Comparison of ENCODE assay signal across 8 cellular contexts in the genomic region with DNA sequence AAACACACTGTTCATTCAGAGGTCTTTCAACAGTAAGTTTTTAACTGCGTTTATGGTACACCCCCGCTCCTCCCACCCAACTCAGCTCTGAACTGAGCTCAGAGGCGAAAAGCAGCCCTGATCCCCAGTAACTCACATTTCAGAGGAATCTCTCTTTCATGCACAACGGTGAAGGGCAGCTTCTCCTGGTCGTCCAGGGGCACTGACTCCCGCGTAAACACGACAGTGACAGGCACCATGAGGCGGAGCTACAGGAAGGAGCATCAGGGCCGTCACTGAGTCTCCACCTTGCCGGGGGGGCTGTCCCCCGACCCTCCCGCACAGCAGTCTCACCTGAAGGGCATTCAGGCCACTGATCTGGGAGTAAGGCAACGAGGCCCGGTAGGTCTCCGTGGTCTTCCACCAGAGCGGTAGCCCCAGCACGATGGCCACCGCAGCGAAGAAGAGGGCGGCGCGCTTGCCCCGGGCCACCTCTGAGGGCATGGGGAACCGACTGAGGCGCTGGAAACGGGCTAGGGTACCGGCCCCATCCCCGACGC. TPM values are rescaled to one million over a fixed set of nuclear protein-coding genes. Genes with fewer than 3 reads are reported as not detected.
DNase-seq lines count a peak whose midpoint lies in the region; ATAC-seq and TF ChIP-seq lines count a peak whose summit lies in the region.

No MANE protein-coding gene starts in this region.

- H3K27ac ChIP-seq in colonic mucosa (peak overlapping the region; percentile 74), lung (ENCODE audit: low read depth in 1 of 2, low read length in 1 of 2) (peak overlapping the region; percentile 75 to 86)

- intact Hi-C loops in colonic mucosa (cut with DNase I), result no loop called here

- 1 to 3% methylated on average over 28 to 30 of the region's 30 CpGs for WGBS in lung, 2 donors

- ATAC-seq in GM21717 (IDR thresholded peaks at IDR 0.05; ENCODE audit: unreplicated experiment) (peak; percentile 33), lung (ENCODE audit: insufficient read depth, low FRiP score) (peak; percentile 7)
- peak; percentile 42 for ATAC-seq in stimulated activated naive CD8-positive, alpha-beta T cell treated with anti-CD3 and anti-CD28 coated beads, Interleukin-15, Interleukin-2, amounts not matched to agents 100 U/mL and 50 U/mL, for 24 hours

- H3K36me3 ChIP-seq in colonic mucosa (no peaks in the 10 kb centered on the region), lung (ENCODE audit: control insufficient read depth in 2 of 2, insufficient read depth in 2 of 2, low read length in 2 of 2) (peaks cover 0 to 2% of the 10 kb centered on the region in 2 donors)

- TF ChIP-seq CTCF in WI38 (IDR thresholded peaks at IDR 0.05; ENCODE audit: low read depth, low read length) (no peak), colonic mucosa (IDR thresholded peaks at IDR 0.05) (no peak), lung (IDR thresholded peaks at IDR 0.05; ENCODE audit: control extremely low read depth, extremely low read depth) (no peak)

- peak overlapping the region; percentile 94 for H3K9ac ChIP-seq in colonic mucosa (ENCODE audit: low read depth in 2 of 2, low read length in 2 of 2)

- DNase-seq in Daoy (ENCODE audit: low read depth) (peak; percentile 37), LoVo (ENCODE audit: low spot score) (peak; percentile 11), colonic mucosa (peak; percentile 69), lung (ENCODE audit: low spot score) (no peak), hippocampal formation (lab: John Stamatoyannopoulos, UW) (no peak)
- peak; percentile 62 for DNase-seq in stimulated activated naive CD8-positive, alpha-beta T cell treated with anti-CD3 and anti-CD28 coated beads, Interleukin-15, Interleukin-2, amounts not matched to agents 100 U/mL and 50 U/mL, for 24 hours

- H3K4me1 ChIP-seq in colonic mucosa (peaks cover 8% of the 10 kb centered on the region), lung (ENCODE audit: control insufficient read depth in 2 of 2, insufficient read depth in 2 of 2, low read length in 2 of 2) (peaks cover 0 to 3% of the 10 kb centered on the region in 2 donors)

- H3K9me3 ChIP-seq in colonic mucosa (no peaks in the 10 kb centered on the region), lung (ENCODE audit: control insufficient read depth in 2 of 2, insufficient read depth in 1 of 2, low read length in 1 of 2) (no peaks in the 10 kb centered on the region)

- H3K4me3 ChIP-seq in WI38 (ENCODE audit: low read depth, low read length) (peak overlapping the region; percentile 95), colonic mucosa (peak overlapping the region; percentile 99), lung (peak overlapping the region; percentile 90)

- no peaks in the 10 kb centered on the region for H3K27me3 ChIP-seq in colonic mucosa
- H3K27me3 ChIP-seq in lung (ENCODE audit: control insufficient read depth, insufficient read depth), result no peaks in the 10 kb centered on the region

RNA-seq across cellular contexts. Expression of gene PIGS, which starts 0.5 kb away (rescaled TPM):
- total RNA-seq in Daoy (2014; rRNA removed; shearing (Covaris generic)), result 44.9 and 49.1 TPM in 2 replicates
- 10 to 100 TPM; 71.9 to 82.7 TPM for total RNA-seq in colonic mucosa
- 10 to 100 TPM; 43.2 to 71.3 TPM for total RNA-seq in lung
- 10 to 100 TPM in 1 of 2 donors, 1 to 10 TPM in 1; 10.0 to 71.9 TPM for polyA plus RNA-seq in lung

RNA-seq across cellular contexts. Expression of gene ALDOC, which starts 5.9 kb away (rescaled TPM):
- 1.3 and 2.4 TPM in 2 replicates for total RNA-seq in Daoy (2014; rRNA removed; shearing (Covaris generic))
- total RNA-seq in colonic mucosa (100 to 1,000 TPM in 1 of 2 donors, 10 to 100 TPM in 1; 14.4 to 111 TPM), lung (10 to 100 TPM; 21.0 to 40.3 TPM)
- 10 to 100 TPM; 15.5 to 52.5 TPM for polyA plus RNA-seq in lung

RNA-seq across cellular contexts. Expression of gene UNC119, which starts 18.4 kb away (rescaled TPM):
- 17.8 and 25.4 TPM in 2 replicates for total RNA-seq in Daoy (2014; rRNA removed; shearing (Covaris generic))
- total RNA-seq in colonic mucosa, result 10 to 100 TPM; 31.4 to 39.8 TPM
- total RNA-seq in lung, result 10 to 100 TPM; 29.2 to 34.2 TPM
- 10 to 100 TPM; 19.0 to 40.0 TPM for polyA plus RNA-seq in lung

RNA-seq across cellular contexts. Expression of gene SPAG5, which starts 28.0 kb away (rescaled TPM):
- total RNA-seq in Daoy (2014; rRNA removed; shearing (Covaris generic)), result 134 and 173 TPM in 2 replicates
- total RNA-seq in colonic mucosa (10 to 100 TPM; 25.6 to 81.8 TPM), lung (10 to 100 TPM; 10.5 to 15.0 TPM)
- 1 to 10 TPM; 6.3 to 9.9 TPM for polyA plus RNA-seq in lung

RNA-seq across cellular contexts. Expression of gene RSKR, which starts 43.2 kb away (rescaled TPM):
- total RNA-seq in Daoy (2014; rRNA removed; shearing (Covaris generic)), result 9.1 and 11.4 TPM in 2 replicates
- 10 to 100 TPM in 1 of 2 donors, 1 to 10 TPM in 1; 3.2 to 16.2 TPM for total RNA-seq in colonic mucosa
- 10 to 100 TPM; 12.2 to 14.3 TPM for total RNA-seq in lung
- polyA plus RNA-seq in lung, result 1 to 10 TPM; 3.9 to 5.5 TPM

Comparison
In these comparisons a context has a peak if more than half of its experiments do, and no peak if none do; other contexts are left out.
1. DNase-seq: peak in Daoy (single experiment), LoVo (single experiment), colonic mucosa (single experiment) and stimulated activated naive CD8-positive, alpha-beta T cell treated with anti-CD3 and anti-CD28 coated beads, Interleukin-15, Interleukin-2, amounts not matched to agents 100 U/mL and 50 U/mL, for 24 hours (single experiment); none in lung (single experiment) and hippocampal formation (0 of 2).
2. Peak in every context shown above with its lines, with median percentiles within 50 percentile points of each other: ATAC-seq and H3K4me3 ChIP-seq.